In the genomic region with DNA sequence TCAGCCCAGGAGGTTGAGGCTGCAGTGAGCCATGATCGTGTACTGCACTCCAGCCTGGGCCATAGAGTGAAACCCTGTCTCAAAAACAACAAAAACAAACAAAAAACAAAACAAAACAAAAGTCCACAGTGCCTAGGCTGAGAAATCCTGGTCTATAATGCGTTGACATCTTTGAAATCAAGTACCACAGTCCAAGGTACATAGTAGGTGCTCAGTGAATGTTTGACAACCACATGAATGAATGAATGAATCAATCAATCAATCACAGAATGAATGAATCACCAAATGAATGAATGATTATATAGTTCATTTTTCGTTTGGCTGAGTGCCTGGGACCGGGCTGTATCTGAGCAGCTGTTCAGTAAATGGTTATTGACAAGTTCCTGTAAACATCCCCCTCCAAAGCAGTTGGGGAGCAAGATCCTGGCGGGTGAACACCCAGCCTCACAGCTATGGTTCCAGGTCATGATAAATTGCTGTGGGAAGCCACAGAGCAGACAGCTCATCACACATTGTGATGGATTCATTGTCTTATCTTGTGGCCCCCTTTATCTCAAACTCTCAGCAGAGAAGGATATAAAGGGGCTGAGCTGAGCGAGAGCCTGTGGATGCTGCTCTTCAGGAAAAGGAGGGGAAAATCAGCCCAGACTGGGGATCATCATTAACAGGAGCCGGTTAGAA, we compare ENCODE assay signal across 20 cellular contexts. TPM values are rescaled to one million over a fixed set of nuclear protein-coding genes. Genes with fewer than 3 reads are reported as not detected.
A peak's percentile ranks its signal among the peaks of the same experiment; 100 is the strongest.
DNase-seq lines count a peak whose midpoint lies in the region; ATAC-seq, FAIRE-seq and TF ChIP-seq lines count a peak whose summit lies in the region.
"Had no signal": no experiment of that assay in that cellular context is flagged by ENCODE, and none has a peak within 500 bp of the region (broad histone marks: within the 10 kb centered on the region; RNA-seq: fewer than 3 reads in every experiment).

No MANE protein-coding gene starts in this region.

- H3K4me1 ChIP-seq in HepG2 (ENCODE audit: insufficient read depth, low read length) (peaks cover 69% of the 10 kb centered on the region), right lobe of liver (peaks cover 0 to 24% (median 6%) of the 10 kb centered on the region in 4 donors), mesendoderm (ENCODE audit: control insufficient read depth, low read depth, low read length) (no peaks in the 10 kb centered on the region)
- H3K4me1 ChIP-seq: BE2C, Peyer's patch had no signal

- H2AFZ ChIP-seq in HepG2 (ENCODE audit: low read length) = no peak overlapping the region

- H3K18ac ChIP-seq in mesendoderm (ENCODE audit: low read length) = no peak overlapping the region

- DNase-seq in HepG2 (ENCODE audit: low spot score) = no peak
- no peak for DNase-seq in right lobe of liver
- DNase-seq in amniotic epithelial cell (ENCODE audit: low read depth) = peak; percentile 46
- peak; percentile 70 for DNase-seq in mesendoderm
- no peak for DNase-seq in H7
- DNase-seq in NCI-H345 treated with DMSO at 0.1 percent for 48 hours (lab: John Stamatoyannopoulos, UW; ENCODE audit: unreplicated experiment) = no peak
- DNase-seq: 8988T, ACHN, BE2C, DMS53, GOT3, HCEC 1CT, Karpas-422, NCI-H1092, NCI-H1436 treated with DMSO at 0.1 percent for 48 hours, NCI-H187 treated with DMSO at 0.1 percent for 48 hours, NCI-H526 treated with DMSO at 0.1 percent for 48 hours, Peyer's patch, SHP77 treated with DMSO at 0.1 percent for 48 hours had no signal

- H3K4me2 ChIP-seq in HepG2 (ENCODE audit: low read depth, low read length) = peak overlapping the region; percentile 31
- no peak overlapping the region for H3K4me2 ChIP-seq in mesendoderm (ENCODE audit: low read length)

- POLR2A ChIA-PET in HepG2 (lab: Yijun Ruan, JAX) = interaction anchor here (1.6 kb wide), 1 partner anchor 14 kb away, joined by 4 read pairs; no protein-coding TSS in a partner anchor

- TF ChIP-seq CTCF in HepG2 (CRISPR knock-in tag; IDR thresholded peaks at IDR 0.05) (no peak), right lobe of liver (IDR thresholded peaks at IDR 0.05) (no peak)

- intact Hi-C loops in HepG2 (cut with micrococcal nuclease; ENCODE audit: unreplicated experiment) (no loop called here), right lobe of liver (cut with DNase I) (no loop called here)

- no peak for ATAC-seq in HepG2
- no peak for ATAC-seq in right lobe of liver
- no peak for ATAC-seq in HG03097 (IDR thresholded peaks at IDR 0.05; ENCODE audit: low FRiP score, unreplicated experiment)

- H3K9ac ChIP-seq in HepG2 (ENCODE audit: insufficient read depth, low read depth, low read length) (no peak overlapping the region), mesendoderm (ENCODE audit: low read length) (no peak overlapping the region)

- H3K4me3 ChIP-seq in HepG2 (replicated peaks in 1 of 3; ENCODE audit: insufficient read depth in 1 of 3, low read depth in 2 of 3, low read length in 3 of 3) = no peak overlapping the region
- no peak overlapping the region for H3K4me3 ChIP-seq in right lobe of liver
- H3K4me3 ChIP-seq in mesendoderm (ENCODE audit: low read length) = no peak overlapping the region
- no peak overlapping the region for H3K4me3 ChIP-seq in H7 (ENCODE audit: insufficient read depth, low read depth, low read length)
- H3K4me3 ChIP-seq: Peyer's patch had no signal

- H3K27me3 ChIP-seq in HepG2 (ENCODE audit: control insufficient read depth in 1 of 2, insufficient read depth in 2 of 2, low read length in 2 of 2) (no peaks in the 10 kb centered on the region), right lobe of liver (no peaks in the 10 kb centered on the region), mesendoderm (ENCODE audit: insufficient read depth, low read length, poor library complexity) (no peaks in the 10 kb centered on the region), H7 (ENCODE audit: control insufficient read depth, insufficient read depth, low read length) (no peaks in the 10 kb centered on the region)
- H3K27me3 ChIP-seq: BE2C, Peyer's patch had no signal

- H3K27ac ChIP-seq in HepG2 (ENCODE audit: extremely low read length, insufficient read depth, low read length) = no peak overlapping the region
- H3K27ac ChIP-seq in right lobe of liver = no peak overlapping the region
- H3K27ac ChIP-seq in mesendoderm (ENCODE audit: low read depth, low read length) = no peak overlapping the region
- H3K27ac ChIP-seq: Peyer's patch had no signal

- no peak overlapping the region for H3K23ac ChIP-seq in mesendoderm (ENCODE audit: low read length)

- TF ChIP-seq EP300 in HepG2 (IDR thresholded peaks at IDR 0.05; ENCODE audit: low read depth in 2 of 2, low read length in 2 of 2) (no peak), HepG2 (CRISPR knock-in tag; IDR thresholded peaks at IDR 0.05; ENCODE audit: borderline replicate concordance) (no peak)

- H3K56ac ChIP-seq in mesendoderm (ENCODE audit: low read length) = no peak overlapping the region

- BruUV-seq in HepG2 (replicated peaks; lab: Mats Ljungman, UMichigan) = no TSS peak

- no peak overlapping the region for H3K4ac ChIP-seq in mesendoderm (ENCODE audit: low read depth, low read length)

- H3K79me2 ChIP-seq in HepG2 (ENCODE audit: insufficient read depth, low read length) (no peaks in the 10 kb centered on the region), mesendoderm (ENCODE audit: control insufficient read depth, insufficient read depth, low read length) (no peaks in the 10 kb centered on the region)

- no peaks in the 10 kb centered on the region for H3K9me3 ChIP-seq in HepG2 (ENCODE audit: low read length)
- H3K9me3 ChIP-seq in right lobe of liver = no peaks in the 10 kb centered on the region
- H3K9me3 ChIP-seq: BE2C, Peyer's patch had no signal

- in situ Hi-C loops in HepG2 (cut with HindIII; ENCODE audit: extremely low pct_ligation_motif_present, low pct_unique_long_range_greater_than_20kb) = no loop called here

- 34% methylated on average over 6 of the region's 7 CpGs for WGBS in HepG2 (ENCODE audit: low lambda C conversion rate)
- WGBS in right lobe of liver (ENCODE audit: insufficient coverage, low coverage, low lambda C conversion rate, missing lambda C conversion rate) = 49% methylated on average over 7 of the region's 7 CpGs
- no CpG with 5 or more reads among the region's 7 CpGs for WGBS in mesendoderm (ENCODE audit: extremely low coverage, insufficient coverage, low lambda C conversion rate)

- no peak for FAIRE-seq in HepG2 (lab: Jason Lieb, UNC)

- no peaks in the 10 kb centered on the region for H4K20me1 ChIP-seq in HepG2 (ENCODE audit: insufficient read depth, low read length)

- no peak overlapping the region for H4K5ac ChIP-seq in mesendoderm (ENCODE audit: low read length)

- H4K8ac ChIP-seq in mesendoderm (ENCODE audit: low read depth, low read length) = no peak overlapping the region

- no peaks in the 10 kb centered on the region for H3K36me3 ChIP-seq in HepG2 (replicated peaks in 1 of 2; ENCODE audit: control insufficient read depth in 1 of 2, insufficient read depth in 2 of 2, low read length in 2 of 2)
- H3K36me3 ChIP-seq in right lobe of liver = no peaks in the 10 kb centered on the region
- no peaks in the 10 kb centered on the region for H3K36me3 ChIP-seq in mesendoderm (ENCODE audit: control insufficient read depth, insufficient read depth, low read length)
- H3K36me3 ChIP-seq in H7 (replicated peaks; ENCODE audit: control insufficient read depth, insufficient read depth, low read length) = no peaks in the 10 kb centered on the region
- H3K36me3 ChIP-seq: BE2C, Peyer's patch had no signal

- no peak overlapping the region for H2BK5ac ChIP-seq in mesendoderm (ENCODE audit: low read length)

- TF ChIP-seq RAD21 in HepG2 (CRISPR knock-in tag; IDR thresholded peaks at IDR 0.05) = no peak

- no peak overlapping the region for H2BK120ac ChIP-seq in mesendoderm (ENCODE audit: low read depth, low read length)

- H2AK5ac ChIP-seq in mesendoderm (ENCODE audit: low read length) = no peak overlapping the region

- no peak overlapping the region for H2BK15ac ChIP-seq in mesendoderm (replicated peaks; ENCODE audit: low read depth)

- H3K79me1 ChIP-seq in mesendoderm (ENCODE audit: low read length) = no peaks in the 10 kb centered on the region

- TF ChIP-seq POLR2A in HepG2 (IDR thresholded peaks at IDR 0.05; ENCODE audit: insufficient read depth in 1 of 2, low read depth in 2 of 2, low read length in 2 of 2) (no peak), right lobe of liver (IDR thresholded peaks at IDR 0.05) (no peak)

- CTCF ChIA-PET in HepG2 (lab: Yijun Ruan, JAX; ENCODE audit: low intra/inter-chr PET ratio, low total read pairs) = no interaction called here

RNA-seq across cellular contexts. Expression of a gene that starts 30.4 kb away (rescaled TPM):
- total RNA-seq in HepG2 (2016; rRNA removed; fragmentation: Illumina TruSeq; extraction: Trizol) (13.0 and 13.3 TPM in 2 replicates), right lobe of liver (1 to 10 TPM; 1.3 to 5.1 (median 2.5) TPM)
- total RNA-seq in HepG2 (2016; cell fraction: cytosol; rRNA removed; fragmentation: Illumina TruSeq; extraction: Trizol; ENCODE audit: low read depth) = 11.0 and 12.4 TPM in 2 replicates
- total RNA-seq in HepG2 (2016; cell fraction: insoluble cytoplasmic fraction; rRNA removed; fragmentation: Illumina TruSeq; extraction: Trizol) = 11.7 and 13.4 TPM in 2 replicates
- 6.8 and 7.4 TPM in 2 replicates for total RNA-seq in HepG2 (2016; cell fraction: membrane; rRNA removed; fragmentation: Illumina TruSeq; extraction: Trizol)
- total RNA-seq in HepG2 (2016; cell fraction: nucleus; rRNA removed; fragmentation: Illumina TruSeq; extraction: Trizol) = 15.0 and 16.9 TPM in 2 replicates
- polyA plus RNA-seq in HepG2 (2011; rRNA removed) = 3.1 and 4.2 TPM in 2 replicates
- 1.2 and 1.5 TPM in 2 replicates for polyA plus RNA-seq in HepG2 (2011; cell fraction: cytosol; rRNA removed)
- 7.0 and 7.1 TPM in 2 replicates for polyA plus RNA-seq in HepG2 (2011; cell fraction: nucleus; rRNA removed)
- polyA plus RNA-seq in HepG2 (2012) = 4.5 and 5.3 TPM in 2 replicates
- 0.58 and 0.62 TPM in 2 replicates for polyA plus RNA-seq in HepG2 (2016; cell fraction: cytosol; fragmentation: Illumina TruSeq; extraction: Trizol; ENCODE audit: low read depth)
- 11.3 and 11.5 TPM in 2 replicates for polyA plus RNA-seq in HepG2 (2016; cell fraction: insoluble cytoplasmic fraction; fragmentation: Illumina TruSeq; extraction: Trizol; ENCODE audit: low read depth)
- polyA plus RNA-seq in HepG2 (2016; cell fraction: membrane; fragmentation: Illumina TruSeq; extraction: Trizol; ENCODE audit: low read depth) = 1.2 and 1.8 TPM in 2 replicates
- polyA plus RNA-seq in HepG2 (2016; cell fraction: nucleus; fragmentation: Illumina TruSeq; extraction: Trizol; ENCODE audit: insufficient read depth, low read depth) = 21.3 and 21.4 TPM in 2 replicates
- polyA minus RNA-seq in HepG2 (2011; rRNA and poly(A)+ RNA removed; ENCODE audit: low replicate concordance) = 1.5 and 2.3 TPM in 2 replicates
- polyA minus RNA-seq in HepG2 (2011; cell fraction: cytosol; rRNA and poly(A)+ RNA removed) = 3.5 and 4.3 TPM in 2 replicates
- 13.3 and 14.9 TPM in 2 replicates for polyA minus RNA-seq in HepG2 (2011; cell fraction: nucleus; rRNA and poly(A)+ RNA removed)
- 7.0 TPM for polyA plus RNA-seq in mesendoderm (2013, experiment 1 of 2)
- polyA plus RNA-seq in mesendoderm (2013, experiment 2 of 2) = 6.3 TPM
- total RNA-seq in H7 (2014; rRNA removed; shearing (Covaris generic)) = 7.0 and 11.3 TPM in 2 replicates

RNA-seq across cellular contexts. Expression of a gene that starts 45.4 kb away (rescaled TPM):
- total RNA-seq in HepG2 (2016; rRNA removed; fragmentation: Illumina TruSeq; extraction: Trizol) = 15.8 and 16.9 TPM in 2 replicates
- total RNA-seq in HepG2 (2016; cell fraction: cytosol; rRNA removed; fragmentation: Illumina TruSeq; extraction: Trizol; ENCODE audit: low read depth) = 6.8 and 8.8 TPM in 2 replicates
- total RNA-seq in HepG2 (2016; cell fraction: insoluble cytoplasmic fraction; rRNA removed; fragmentation: Illumina TruSeq; extraction: Trizol) = 13.7 and 15.4 TPM in 2 replicates
- total RNA-seq in HepG2 (2016; cell fraction: membrane; rRNA removed; fragmentation: Illumina TruSeq; extraction: Trizol) = 17.6 and 19.4 TPM in 2 replicates
- total RNA-seq in HepG2 (2016; cell fraction: nucleus; rRNA removed; fragmentation: Illumina TruSeq; extraction: Trizol) = 13.3 and 15.3 TPM in 2 replicates
- polyA plus RNA-seq in HepG2 (2011; rRNA removed) = 38.4 and 40.6 TPM in 2 replicates
- polyA plus RNA-seq in HepG2 (2011; cell fraction: cytosol; rRNA removed) = 34.5 and 40.6 TPM in 2 replicates
- polyA plus RNA-seq in HepG2 (2011; cell fraction: nucleus; rRNA removed) = 18.0 and 31.2 TPM in 2 replicates
- 33.1 and 35.3 TPM in 2 replicates for polyA plus RNA-seq in HepG2 (2012)
- polyA plus RNA-seq in HepG2 (2016; cell fraction: cytosol; fragmentation: Illumina TruSeq; extraction: Trizol; ENCODE audit: low read depth) = 9.1 and 11.1 TPM in 2 replicates
- polyA plus RNA-seq in HepG2 (2016; cell fraction: insoluble cytoplasmic fraction; fragmentation: Illumina TruSeq; extraction: Trizol; ENCODE audit: low read depth) = 14.2 and 15.0 TPM in 2 replicates
- 15.2 and 16.5 TPM in 2 replicates for polyA plus RNA-seq in HepG2 (2016; cell fraction: membrane; fragmentation: Illumina TruSeq; extraction: Trizol; ENCODE audit: low read depth)
- 31.0 and 32.0 TPM in 2 replicates for polyA plus RNA-seq in HepG2 (2016; cell fraction: nucleus; fragmentation: Illumina TruSeq; extraction: Trizol; ENCODE audit: insufficient read depth, low read depth)
- polyA minus RNA-seq in HepG2 (2011; rRNA and poly(A)+ RNA removed; ENCODE audit: low replicate concordance) = 7.5 and 15.0 TPM in 2 replicates
- polyA minus RNA-seq in HepG2 (2011; cell fraction: cytosol; rRNA and poly(A)+ RNA removed) = 17.7 and 19.8 TPM in 2 replicates
- 12.7 and 15.9 TPM in 2 replicates for polyA minus RNA-seq in HepG2 (2011; cell fraction: nucleus; rRNA and poly(A)+ RNA removed)
- total RNA-seq in right lobe of liver = 10 to 100 TPM in 1 of 6 experiments, 1 to 10 TPM in 5; 3.0 to 10.1 (median 6.4) TPM
- polyA plus RNA-seq in mesendoderm (2013, experiment 1 of 2) = 5.0 TPM
- polyA plus RNA-seq in mesendoderm (2013, experiment 2 of 2) = 5.4 TPM
- 14.9 and 31.0 TPM in 2 replicates for total RNA-seq in H7 (2014; rRNA removed; shearing (Covaris generic))

Comparison
In these comparisons a context has a peak if more than half of its experiments do, and no peak if none do; other contexts are left out.
1. DNase-seq: peak in amniotic epithelial cell (single experiment) and mesendoderm (single experiment); none in HepG2 (single experiment), right lobe of liver (0 of 3), H7 (single experiment) and NCI-H345 treated with DMSO at 0.1 percent for 48 hours (single experiment).